Comparison of ENCODE assay signal across 12 cellular contexts in genomic region chr7:141562543-141562942, GRCh38.
"Had no signal": no experiment of that assay in that cellular context is flagged by ENCODE, and none has a peak within 500 bp of the region (broad histone marks: within the 10 kb centered on the region; RNA-seq: fewer than 3 reads in every experiment).

No MANE protein-coding gene starts in this region.

- DNase-seq: activated CD4-positive, alpha-beta memory T cell treated with anti-CD3 and anti-CD28 coated beads for 36 hours; activated CD4-positive, CD25-positive, alpha-beta regulatory T cell treated with anti-CD3 and anti-CD28 coated beads, Interleukin-2, amount 50 U/mL, for 72 hours; activated CD8-positive, alpha-beta memory T cell treated with anti-CD3 and anti-CD28 coated beads, Interleukin-2, amount 50 U/mL, for 4 hours; activated naive CD4-positive, alpha-beta T cell; activated T-cell treated with anti-CD3 and anti-CD28 coated beads, Interleukin-2, amount 50 U/mL, for 72 hours; endodermal cell; stimulated activated CD4-positive, alpha-beta T cell treated with anti-CD3 and anti-CD28 coated beads, Interleukin-4, amount 100 ng/mL, for 1 hour; stimulated activated CD8-positive, alpha-beta memory T cell treated with anti-CD3 and anti-CD28 coated beads, Interleukin-4, amount 100 ng/mL, for 48 hours; T-helper 9 cell; tibial artery; uterus had no signal

- H3K4me1 ChIP-seq: uterus had no signal

- H3K27me3 Mint-ChIP-seq: activated CD4-positive, alpha-beta memory T cell treated with anti-CD3 and anti-CD28 coated beads for 36 hours; central memory CD8-positive, alpha-beta T cell had no signal

- H3K36me3 ChIP-seq: uterus had no signal

- H3K9me3 ChIP-seq: uterus had no signal

- H3K27ac ChIP-seq: tibial artery, uterus had no signal

- H3K27me3 ChIP-seq: tibial artery, uterus had no signal

- ATAC-seq: activated T-cell treated with anti-CD3 and anti-CD28 coated beads, Interleukin-2, amount 50 U/mL, for 72 hours had no signal

- H3K4me3 ChIP-seq: tibial artery, uterus had no signal

- H3K9me3 Mint-ChIP-seq: central memory CD8-positive, alpha-beta T cell had no signal

- H3K27ac Mint-ChIP-seq: activated CD4-positive, alpha-beta memory T cell treated with anti-CD3 and anti-CD28 coated beads for 36 hours had no signal

- H3K4me3 Mint-ChIP-seq: activated CD4-positive, alpha-beta memory T cell treated with anti-CD3 and anti-CD28 coated beads for 36 hours; activated T-cell treated with anti-CD3 and anti-CD28 coated beads, Interleukin-2, amount 50 U/mL, for 72 hours; central memory CD8-positive, alpha-beta T cell; endodermal cell had no signal
